In the genomic region with DNA sequence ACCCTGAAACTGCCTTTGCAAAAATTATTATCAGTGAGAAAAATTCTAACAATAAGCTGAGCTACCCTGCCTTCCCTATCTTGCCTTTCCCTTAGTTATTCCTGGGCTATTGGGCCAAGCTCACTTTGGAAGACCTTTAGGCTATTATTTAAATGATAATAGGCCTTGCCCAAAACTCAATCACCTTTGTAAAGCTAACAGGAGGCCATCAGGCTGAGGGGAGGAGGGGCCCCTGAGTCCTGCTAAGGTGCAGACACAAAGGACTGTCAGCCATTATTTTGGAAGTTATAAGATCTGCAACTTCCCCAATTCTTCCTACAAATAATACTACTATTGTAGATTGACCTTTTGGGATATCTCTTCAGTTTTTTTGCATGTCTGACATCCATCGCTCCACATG, we compare ENCODE assay signal across 21 cellular contexts.
"Had no signal": no experiment of that assay in that cellular context is flagged by ENCODE, and none has a peak within 500 bp of the region (broad histone marks: within the 10 kb centered on the region; RNA-seq: fewer than 3 reads in every experiment).

No MANE protein-coding gene starts in this region.

- H3K36me3 ChIP-seq: heart right ventricle, right lobe of liver, tibial artery had no signal

- H3K4me3 ChIP-seq: heart right ventricle, right lobe of liver, skin epidermis, tibial artery had no signal

- H3K4me3 Mint-ChIP-seq: activated CD8-positive, alpha-beta T cell treated with anti-CD3 and anti-CD28 coated beads, Interleukin-2, amount 10 ng/mL, durations not matched to agents 7 days and 5 days; activated naive CD4-positive, alpha-beta T cell treated with anti-CD3 and anti-CD28 coated beads, Interleukin-2, amount 50 U/mL, for 24 hours; activated T-helper 1 cell treated with anti-CD3 and anti-CD28 coated beads, Interleukin-12 subunit alpha, Interleukin-12 subunit beta, Interleukin-2, Interleukin-4 antibody, amounts not matched to agents 30 ng/mL and 10 ng/mL and 1 ng/mL, durations not matched to agents 14 hours and 24 hours and 36 hours; brain; dendritic cell treated with granulocyte-macrophage colony-stimulating factor and Interleukin-4, amounts not matched to agents 40 ng/mL and 50 ng/mL, for 4 days; nephron progenitor cell; stimulated activated effector memory CD8-positive, alpha-beta T cell treated with anti-CD3 and anti-CD28 coated beads, Interleukin-12 subunit alpha, Interleukin-12 subunit beta, amount 100 ng/mL, for 72 hours; stimulated activated naive CD8-positive, alpha-beta T cell treated with anti-CD3 and anti-CD28 coated beads, Interleukin-15, amount 100 ng/mL, for 72 hours had no signal

- H3K9me3 ChIP-seq: heart right ventricle, right lobe of liver, tibial artery had no signal

- H3K27me3 ChIP-seq: right lobe of liver, tibial artery had no signal

- H3K4me1 Mint-ChIP-seq: activated naive CD4-positive, alpha-beta T cell treated with anti-CD3 and anti-CD28 coated beads, Interleukin-2, amount 50 U/mL, for 24 hours; stimulated activated effector memory CD8-positive, alpha-beta T cell treated with anti-CD3 and anti-CD28 coated beads, Interleukin-12 subunit alpha, Interleukin-12 subunit beta, amount 100 ng/mL, for 72 hours; stimulated activated naive CD8-positive, alpha-beta T cell treated with anti-CD3 and anti-CD28 coated beads, Interleukin-15, amount 100 ng/mL, for 72 hours had no signal

- H3K27ac ChIP-seq: heart right ventricle, right lobe of liver, skin epidermis had no signal

- ATAC-seq: activated CD8-positive, alpha-beta T cell treated with anti-CD3 and anti-CD28 coated beads, Interleukin-2, amount 10 ng/mL, durations not matched to agents 7 days and 5 days; heart right ventricle; left ventricle myocardium superior; right lobe of liver; stimulated activated effector memory CD8-positive, alpha-beta T cell treated with anti-CD3 and anti-CD28 coated beads, Interleukin-12 subunit alpha, Interleukin-12 subunit beta, amount 100 ng/mL, for 72 hours; stimulated activated naive CD8-positive, alpha-beta T cell treated with anti-CD3 and anti-CD28 coated beads, Interleukin-15, amount 100 ng/mL, for 72 hours had no signal

- DNase-seq: activated CD4-positive, alpha-beta T cell treated with anti-CD3 and anti-CD28 coated beads for 1 hour; activated CD4-positive, alpha-beta T cell treated with anti-CD3 and anti-CD28 coated beads, Interleukin-2, amount 50 U/mL, for 1 hour; activated CD8-positive, alpha-beta T cell treated with anti-CD3 and anti-CD28 coated beads, Interleukin-2, amount 10 ng/mL, durations not matched to agents 7 days and 5 days; activated gamma-delta T cell; aorta; caudate nucleus; effector CD4-positive, alpha-beta T cell; heart right ventricle; left ventricle myocardium superior; nephron progenitor cell; right lobe of liver; stimulated activated CD4-positive, alpha-beta T cell treated with anti-CD3 and anti-CD28 coated beads, Interleukin-2, amount 100 ng/mL, for 24 hours; stimulated activated naive CD8-positive, alpha-beta T cell treated with anti-CD3 and anti-CD28 coated beads, Interleukin-15, amount 100 ng/mL, for 72 hours; T-helper 2 cell; tibial artery had no signal

- H3K36me3 Mint-ChIP-seq: activated naive CD4-positive, alpha-beta T cell treated with anti-CD3 and anti-CD28 coated beads, Interleukin-2, amount 50 U/mL, for 24 hours; brain; stimulated activated effector memory CD8-positive, alpha-beta T cell treated with anti-CD3 and anti-CD28 coated beads, Interleukin-12 subunit alpha, Interleukin-12 subunit beta, amount 100 ng/mL, for 72 hours had no signal

- H3K27ac Mint-ChIP-seq: activated CD8-positive, alpha-beta T cell treated with anti-CD3 and anti-CD28 coated beads, Interleukin-2, amount 10 ng/mL, durations not matched to agents 7 days and 5 days; activated naive CD4-positive, alpha-beta T cell treated with anti-CD3 and anti-CD28 coated beads, Interleukin-2, amount 50 U/mL, for 24 hours; activated T-helper 1 cell treated with anti-CD3 and anti-CD28 coated beads, Interleukin-12 subunit alpha, Interleukin-12 subunit beta, Interleukin-2, Interleukin-4 antibody, amounts not matched to agents 30 ng/mL and 10 ng/mL and 1 ng/mL, durations not matched to agents 14 hours and 24 hours and 36 hours; dendritic cell treated with granulocyte-macrophage colony-stimulating factor and Interleukin-4, amounts not matched to agents 40 ng/mL and 50 ng/mL, for 4 days; nephron progenitor cell; stimulated activated effector memory CD8-positive, alpha-beta T cell treated with anti-CD3 and anti-CD28 coated beads, Interleukin-12 subunit alpha, Interleukin-12 subunit beta, amount 100 ng/mL, for 72 hours; stimulated activated naive CD8-positive, alpha-beta T cell treated with anti-CD3 and anti-CD28 coated beads, Interleukin-15, amount 100 ng/mL, for 72 hours had no signal

- H3K27me3 Mint-ChIP-seq: activated naive CD4-positive, alpha-beta T cell treated with anti-CD3 and anti-CD28 coated beads, Interleukin-2, amount 50 U/mL, for 24 hours; brain; dendritic cell treated with granulocyte-macrophage colony-stimulating factor and Interleukin-4, amounts not matched to agents 40 ng/mL and 50 ng/mL, for 4 days; stimulated activated naive CD8-positive, alpha-beta T cell treated with anti-CD3 and anti-CD28 coated beads, Interleukin-15, amount 100 ng/mL, for 72 hours had no signal

- H3K9me3 Mint-ChIP-seq: activated naive CD4-positive, alpha-beta T cell treated with anti-CD3 and anti-CD28 coated beads, Interleukin-2, amount 50 U/mL, for 24 hours; activated T-helper 1 cell treated with anti-CD3 and anti-CD28 coated beads, Interleukin-12 subunit alpha, Interleukin-12 subunit beta, Interleukin-2, Interleukin-4 antibody, amounts not matched to agents 30 ng/mL and 10 ng/mL and 1 ng/mL, durations not matched to agents 14 hours and 24 hours and 36 hours; brain; dendritic cell treated with granulocyte-macrophage colony-stimulating factor and Interleukin-4, amounts not matched to agents 40 ng/mL and 50 ng/mL, for 4 days; nephron progenitor cell; stimulated activated effector memory CD8-positive, alpha-beta T cell treated with anti-CD3 and anti-CD28 coated beads, Interleukin-12 subunit alpha, Interleukin-12 subunit beta, amount 100 ng/mL, for 72 hours; stimulated activated naive CD8-positive, alpha-beta T cell treated with anti-CD3 and anti-CD28 coated beads, Interleukin-15, amount 100 ng/mL, for 72 hours had no signal
